Comparison of ENCODE assay signal across 19 cellular contexts in genomic region chr3:184496933-184497332, GRCh38.
DNase-seq lines count a peak whose midpoint lies in the region; ATAC-seq and TF ChIP-seq lines count a peak whose summit lies in the region.
"Had no signal": no experiment of that assay in that cellular context is flagged by ENCODE, and none has a peak within 500 bp of the region (broad histone marks: within the 10 kb centered on the region; RNA-seq: fewer than 3 reads in every experiment).

No MANE protein-coding gene starts in this region.

- H3K36me3 ChIP-seq in SJCRH30 (no peaks in the 10 kb centered on the region), mammary epithelial cell (ENCODE audit: insufficient read depth, low read length) (no peaks in the 10 kb centered on the region)

- H2AFZ ChIP-seq in mammary epithelial cell (ENCODE audit: low read depth, low read length) = no peak overlapping the region
- H2AFZ ChIP-seq: GM23248, PC-9 had no signal

- no peaks in the 10 kb centered on the region for H3K36me3 Mint-ChIP-seq in type B pancreatic cell
- no peaks in the 10 kb centered on the region for H3K36me3 Mint-ChIP-seq in activated naive CD8-positive, alpha-beta T cell treated with anti-CD3 and anti-CD28 coated beads for 36 hours
- H3K36me3 Mint-ChIP-seq: CD8-positive, alpha-beta T cell had no signal

- intact Hi-C loops in left ventricle myocardium superior (cut with micrococcal nuclease) = no loop called here
- intact Hi-C loops in Right ventricle myocardium inferior (cut with DNase I) = no loop called here
- intact Hi-C loops in mammary epithelial cell (cut with micrococcal nuclease) = no loop called here

- H3K79me2 ChIP-seq in mammary epithelial cell (ENCODE audit: insufficient read depth, low read length) = no peaks in the 10 kb centered on the region

- peak; percentile 39 for DNase-seq in left ventricle myocardium superior
- DNase-seq in Right ventricle myocardium inferior (ENCODE audit: missing footprints) = no peak
- peak; percentile 41 for DNase-seq in NCI-H2029 (lab: John Stamatoyannopoulos, UW)
- DNase-seq in SJCRH30 = peak; percentile 95 to 99
- DNase-seq in type B pancreatic cell (ENCODE audit: extremely low spot score, unreplicated experiment) = no peak
- DNase-seq in activated naive CD8-positive, alpha-beta T cell treated with anti-CD3 and anti-CD28 coated beads for 36 hours = no peak
- no peak for DNase-seq in islet precursor cell
- DNase-seq in mammary epithelial cell = no peak
- DNase-seq: ACHN; CD8-positive, alpha-beta T cell; DND-41; GDM1; GM23248; HFFc6; NCI-H774; PC-9 had no signal

- H3K9ac ChIP-seq in mammary epithelial cell (ENCODE audit: insufficient read depth, low read length) = no peak overlapping the region
- H3K9ac ChIP-seq: GM23248 had no signal

- H3K9me3 ChIP-seq in SJCRH30 (replicated peaks) (no peaks in the 10 kb centered on the region), mammary epithelial cell (replicated peaks; ENCODE audit: insufficient read depth, low read length) (no peaks in the 10 kb centered on the region)

- no peaks in the 10 kb centered on the region for H3K27me3 ChIP-seq in SJCRH30
- H3K27me3 ChIP-seq in mammary epithelial cell (ENCODE audit: insufficient read depth, low read length) = peaks cover 10% of the 10 kb centered on the region

- H3K4me2 ChIP-seq in mammary epithelial cell (ENCODE audit: insufficient read depth, low read depth, low read length) = no peak overlapping the region
- H3K4me2 ChIP-seq: PC-9 had no signal

- H3K27ac ChIP-seq in SJCRH30 (peak overlapping the region; percentile 88), mammary epithelial cell (ENCODE audit: insufficient read depth, low read depth, low read length) (no peak overlapping the region)
- H3K27ac ChIP-seq: GM23248, HL-60, PC-9 had no signal

- WGBS in mammary epithelial cell (ENCODE audit: low coverage, missing lambda C conversion rate) = 91% methylated on average over 3 of the region's 3 CpGs

- peaks cover 32% of the 10 kb centered on the region for H3K27me3 Mint-ChIP-seq in type B pancreatic cell
- peaks cover 47% of the 10 kb centered on the region for H3K27me3 Mint-ChIP-seq in activated naive CD8-positive, alpha-beta T cell treated with anti-CD3 and anti-CD28 coated beads for 36 hours

- in situ Hi-C loops in mammary epithelial cell (cut with MboI; ENCODE audit: low sequenced_read_pairs in 2 of 2) = no loop called here

- no peaks in the 10 kb centered on the region for H4K20me1 ChIP-seq in mammary epithelial cell (ENCODE audit: insufficient read depth, low read length)

- TF ChIP-seq CTCF in type B pancreatic cell (conservative IDR thresholded peaks at IDR 0.05) (no peak), mammary epithelial cell (conservative IDR thresholded peaks at IDR 0.05 in 1 of 2, IDR thresholded peaks at IDR 0.05 in 1 of 2; ENCODE audit: extremely low read depth in 1 of 2, insufficient read depth in 1 of 2, low read depth in 1 of 2, low read length in 2 of 2) (no peak)

- H3K4me3 Mint-ChIP-seq in type B pancreatic cell = peak overlapping the region; percentile 60
- H3K4me3 Mint-ChIP-seq in activated naive CD8-positive, alpha-beta T cell treated with anti-CD3 and anti-CD28 coated beads for 36 hours = no peak overlapping the region
- H3K4me3 Mint-ChIP-seq: CD8-positive, alpha-beta T cell; HFFc6 had no signal

- H3K4me1 ChIP-seq in SJCRH30 (peaks cover 30% of the 10 kb centered on the region), mammary epithelial cell (ENCODE audit: insufficient read depth, low read length) (peaks cover 3% of the 10 kb centered on the region)

- peak overlapping the region; percentile 1 for H3K27ac Mint-ChIP-seq in type B pancreatic cell
- no peak overlapping the region for H3K27ac Mint-ChIP-seq in activated naive CD8-positive, alpha-beta T cell treated with anti-CD3 and anti-CD28 coated beads for 36 hours
- H3K27ac Mint-ChIP-seq: CD8-positive, alpha-beta T cell; HFFc6 had no signal

- BruUV-seq in mammary epithelial cell (replicated peaks; lab: Mats Ljungman, UMichigan) = no TSS peak

- ATAC-seq in left ventricle myocardium superior (no peak), Right ventricle myocardium inferior (no peak)
- ATAC-seq: CD8-positive, alpha-beta T cell; K562; SK-N-SH treated with all-trans-retinoic acid at 6 μM for 48 hours had no signal

- no peak overlapping the region for H3K4me3 ChIP-seq in SJCRH30
- no peak overlapping the region for H3K4me3 ChIP-seq in mammary epithelial cell (replicated peaks in 1 of 3; ENCODE audit: insufficient read depth in 1 of 3, low read depth in 2 of 3, low read length in 3 of 3)
- H3K4me3 ChIP-seq: GM23248, K562, PC-9 had no signal

- H3K9me3 Mint-ChIP-seq in type B pancreatic cell = no peaks in the 10 kb centered on the region
- H3K9me3 Mint-ChIP-seq in activated naive CD8-positive, alpha-beta T cell treated with anti-CD3 and anti-CD28 coated beads for 36 hours = no peaks in the 10 kb centered on the region

- CTCF ChIA-PET in mammary epithelial cell (lab: Charles Lee; ENCODE audit: low non-redundant PET) = no interaction called here

- peaks cover 16% of the 10 kb centered on the region for H3K4me1 Mint-ChIP-seq in type B pancreatic cell (ENCODE audit: unreplicated experiment)
- H3K4me1 Mint-ChIP-seq in activated naive CD8-positive, alpha-beta T cell treated with anti-CD3 and anti-CD28 coated beads for 36 hours = peaks cover 5% of the 10 kb centered on the region

- dilution Hi-C loops in mammary epithelial cell (cut with HindIII; ENCODE audit: low sequenced_read_pairs) = loop anchor here (5.0 to 10.0 kb wide), 2 partner anchors 75 to 602 kb away; no protein-coding TSS in a partner anchor

Comparison
In these comparisons a context has a peak if more than half of its experiments do, and no peak if none do; other contexts are left out.
1. DNase-seq: peak in left ventricle myocardium superior (single experiment), NCI-H2029 (single experiment) and SJCRH30 (2 of 2); none in Right ventricle myocardium inferior (single experiment), type B pancreatic cell (single experiment), activated naive CD8-positive, alpha-beta T cell treated with anti-CD3 and anti-CD28 coated beads for 36 hours (single experiment), islet precursor cell (single experiment) and mammary epithelial cell (single experiment).